Comparison of ENCODE assay signal across 21 cellular contexts in the genomic region with DNA sequence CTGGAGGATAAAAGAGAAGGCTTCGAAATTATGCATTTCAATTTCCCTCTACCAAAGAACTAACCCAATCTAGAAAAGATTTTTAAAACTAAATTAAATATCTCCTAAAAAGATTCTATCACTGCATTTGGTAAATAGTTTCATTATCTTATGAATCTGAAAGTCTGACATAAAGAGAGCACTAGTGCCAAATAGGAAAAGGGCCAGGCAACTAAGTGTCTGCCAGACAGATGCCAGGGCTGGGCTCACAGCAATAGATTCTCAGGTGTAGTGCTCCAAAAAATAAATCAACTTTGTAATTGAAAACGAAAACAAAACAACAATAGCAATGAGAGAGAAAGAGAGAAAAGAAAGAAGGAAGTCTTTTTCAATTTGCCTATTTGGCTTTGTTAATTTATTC.
"Had no signal": no experiment of that assay in that cellular context is flagged by ENCODE, and none has a peak within 500 bp of the region (broad histone marks: within the 10 kb centered on the region; RNA-seq: fewer than 3 reads in every experiment).

No MANE protein-coding gene starts in this region.

- H3K4me3 ChIP-seq: PC-9, Peyer's patch, SJCRH30 had no signal

- H3K4me2 ChIP-seq: PC-9 had no signal

- H3K27ac Mint-ChIP-seq: T-cell; T-helper 1 cell treated with Interleukin-12 subunit alpha and Interleukin-12 subunit beta and Interleukin-4 antibody, amounts not matched to agents 30 μg/mL and 1 μg/mL, for 36 hours had no signal

- H3K27me3 ChIP-seq: Peyer's patch, SJCRH30 had no signal

- DNase-seq: IMR-90, Karpas-422, KG1, NCI-H1105, NCI-H1417, NCI-H1436 treated with DMSO at 0.1 percent for 48 hours, NCI-H1694 treated with DMSO at 0.1 percent for 48 hours, NCI-H1930, NCI-H345, NCI-H446 treated with DMSO at 0.1 percent for 48 hours, NCI-H524, NCI-H526 treated with DMSO at 0.1 percent for 48 hours, NCI-H748 treated with DMSO at 0.1 percent for 48 hours, OCI-M1, PC-9, Peyer's patch, SHP77 treated with DMSO at 0.1 percent for 48 hours, SJCRH30, SW 1271, T-cell had no signal

- H3K4me1 ChIP-seq: SJCRH30 had no signal

- H3K9me3 Mint-ChIP-seq: T-helper 1 cell treated with Interleukin-12 subunit alpha and Interleukin-12 subunit beta and Interleukin-4 antibody, amounts not matched to agents 30 μg/mL and 1 μg/mL, for 36 hours had no signal

- H3K27me3 Mint-ChIP-seq: T-cell had no signal

- H3K9me3 ChIP-seq: Peyer's patch, SJCRH30 had no signal

- H2AFZ ChIP-seq: PC-9 had no signal

- H3K4me3 Mint-ChIP-seq: T-cell; T-helper 1 cell treated with Interleukin-12 subunit alpha and Interleukin-12 subunit beta and Interleukin-4 antibody, amounts not matched to agents 30 μg/mL and 1 μg/mL, for 36 hours had no signal

- H3K36me3 ChIP-seq: Peyer's patch had no signal

- H3K27ac ChIP-seq: PC-9, Peyer's patch, SJCRH30 had no signal
